Comparison of ENCODE assay signal across 29 cellular contexts in the genomic region with DNA sequence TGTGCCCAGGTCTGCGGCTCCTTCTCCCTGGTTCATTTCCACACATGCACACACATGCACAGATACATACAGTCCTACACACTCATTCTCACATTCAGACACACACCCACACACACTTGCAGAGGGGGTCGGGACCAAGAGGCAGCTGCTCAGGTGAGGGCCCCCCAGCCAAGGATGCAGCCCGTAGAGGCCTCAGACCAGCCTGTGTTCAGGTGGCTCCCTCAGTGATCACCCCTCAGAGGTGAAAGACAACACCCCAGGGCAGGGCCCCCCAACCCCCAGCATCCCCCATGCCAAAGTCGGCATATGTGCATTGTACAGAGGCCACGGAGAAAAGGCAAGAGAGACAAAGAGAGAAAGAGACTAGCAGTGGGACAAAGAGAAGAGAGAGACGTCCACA. TPM values are rescaled to one million over a fixed set of nuclear protein-coding genes. Genes with fewer than 3 reads are reported as not detected.
"Had no signal": no experiment of that assay in that cellular context is flagged by ENCODE, and none has a peak within 500 bp of the region (broad histone marks: within the 10 kb centered on the region; RNA-seq: fewer than 3 reads in every experiment).

No MANE protein-coding gene starts in this region.

- FAIRE-seq: kidney, TTC549 had no signal

- H3K27ac ChIP-seq: cardiac muscle cell, coronary artery, gastroesophageal sphincter, lower lobe of right lung, neutrophil, ovary, prostate gland, tibial nerve, WERI-Rb-1 had no signal

- H3K4me1 ChIP-seq: prostate gland had no signal

- DNase-seq: activated CD4-positive, alpha-beta T cell treated with anti-CD3 and anti-CD28 coated beads for 48 hours; activated CD4-positive, alpha-beta T cell treated with anti-CD3 and anti-CD28 coated beads, Interleukin-2, amount 50 U/mL, for 48 hours; activated CD8-positive, alpha-beta memory T cell treated with anti-CD3 and anti-CD28 coated beads, Interleukin-2, amount 50 U/mL, for 48 hours; activated naive CD4-positive, alpha-beta T cell; activated T-cell treated with anti-CD3 and anti-CD28 coated beads, Interleukin-2, amount 50 U/mL, for 48 hours; cerebellar nuclear complex; effector memory CD4-positive, alpha-beta T cell; erythroblast; hippocampal formation; kidney; lower lobe of right lung; mucosa of descending colon; retina; stimulated activated naive CD4-positive, alpha-beta T cell treated with Interleukin-2 at 50 U/mL for 16 hours; WERI-Rb-1 had no signal

- ATAC-seq: activated CD4-positive, CD25-positive, alpha-beta regulatory T cell treated with anti-CD3 and anti-CD28 coated beads, Interleukin-2, amount 50 U/mL, for 24 hours; activated naive CD4-positive, alpha-beta T cell treated with anti-CD3 and anti-CD28 coated beads, Interleukin-2, amount 50 U/mL, for 72 hours; gastroesophageal sphincter; left lobe of liver; lower lobe of right lung; mucosa of descending colon; natural killer cell treated with Interleukin-12 subunit alpha and Interleukin-12 subunit beta and Interleukin-15 and Interleukin-18, amount 100 ng/mL, for 72 hours had no signal

- H3K27me3 ChIP-seq: dorsolateral prefrontal cortex, ovary had no signal

- H3K4me3 ChIP-seq: cardiac muscle cell, coronary artery, dorsolateral prefrontal cortex, gastroesophageal sphincter, lower lobe of right lung, mucosa of descending colon, ovary, prostate gland, tibial nerve had no signal

- H3K9me3 ChIP-seq: gastroesophageal sphincter, lower lobe of right lung, mucosa of descending colon, neutrophil, ovary, prostate gland, tibial nerve had no signal

- H3K36me3 ChIP-seq: cardiac muscle cell, gastroesophageal sphincter, lower lobe of right lung, neutrophil, ovary, prostate gland, tibial nerve, WERI-Rb-1 had no signal

RNA-seq across cellular contexts. Expression of gene CORO2B, which starts 5.9 kb away (rescaled TPM):
- total RNA-seq: natural killer cell treated with Interleukin-12 subunit alpha and Interleukin-12 subunit beta and Interleukin-15 and Interleukin-18, amount 100 ng/mL, for 72 hours; T-helper 1 cell treated with Interleukin-12 subunit alpha and Interleukin-12 subunit beta and Interleukin-4 antibody, amounts not matched to agents 30 ng/mL and 1 ng/mL, for 36 hours had no signal
